ENCODE assay signal across 8 cellular contexts in genomic region chr14:102235275-102235897, GRCh38.
DNase-seq lines count a peak whose midpoint lies in the region; ATAC-seq, FAIRE-seq and TF ChIP-seq lines count a peak whose summit lies in the region.

No MANE protein-coding gene starts in this region.

- peak overlapping the region; percentile 76 for H3K4me2 ChIP-seq in astrocyte (ENCODE audit: low read length)

- no peak overlapping the region for H3K27ac Mint-ChIP-seq in astrocyte (ENCODE audit: unreplicated experiment)

- H3K36me3 Mint-ChIP-seq in astrocyte (ENCODE audit: low read depth, unreplicated experiment), result peaks cover 7% of the 10 kb centered on the region

- peak; percentile 76 for FAIRE-seq in astrocyte (lab: Jason Lieb, UNC)

- peaks cover 2% of the 10 kb centered on the region for H3K9me3 Mint-ChIP-seq in astrocyte (ENCODE audit: unreplicated experiment)

- 42 to 48% methylated on average over 19 of the region's 19 CpGs for WGBS in sigmoid colon, 2 donors

- H3K79me2 ChIP-seq in astrocyte (ENCODE audit: insufficient read depth, low read length), result peaks cover 67% of the 10 kb centered on the region

- no peak overlapping the region for H3K4me3 Mint-ChIP-seq in astrocyte (ENCODE audit: unreplicated experiment)

- H3K9me3 ChIP-seq in astrocyte (ENCODE audit: insufficient read depth, low read depth, low read length), result no peaks in the 10 kb centered on the region
- H3K9me3 ChIP-seq in sigmoid colon, result no peaks in the 10 kb centered on the region

- H3K4me1 ChIP-seq in astrocyte (ENCODE audit: insufficient read depth, low read length) (peaks cover 23% of the 10 kb centered on the region), sigmoid colon (peaks cover 0 to 9% (median 0%) of the 10 kb centered on the region in 4 donors)

- H3K9ac ChIP-seq in astrocyte (ENCODE audit: low read length), result peak overlapping the region; percentile 61

- TF ChIP-seq CTCF in astrocyte (IDR thresholded peaks at IDR 0.05; ENCODE audit: insufficient read depth, low read depth, low read length), result peak; percentile 77
- TF ChIP-seq CTCF in sigmoid colon (IDR thresholded peaks at IDR 0.05), result peak; percentile 61 to 81 (median 78)

- H3K27me3 Mint-ChIP-seq in astrocyte (ENCODE audit: low read depth, unreplicated experiment), result peaks cover 7% of the 10 kb centered on the region

- ATAC-seq in GM21381 (IDR thresholded peaks at IDR 0.05; ENCODE audit: unreplicated experiment) (peak; percentile 70), HG03025 (IDR thresholded peaks at IDR 0.05; ENCODE audit: low FRiP score, unreplicated experiment) (no peak)

- no peaks in the 10 kb centered on the region for H4K20me1 ChIP-seq in astrocyte (ENCODE audit: insufficient read depth, low read length)

- intact Hi-C loops in sigmoid colon (cut with DNase I), result loop anchor here (1.0 kb wide), 1 partner anchor 79 kb away; no protein-coding TSS in a partner anchor

- no peak for TF ChIP-seq POLR2A in sigmoid colon (IDR thresholded peaks at IDR 0.05)

- H3K27ac ChIP-seq in astrocyte (ENCODE audit: low read depth, low read length) (peak overlapping the region; percentile 47), sigmoid colon (peak overlapping the region in 1 of 4 donors; percentile 39)

- H3K4me1 Mint-ChIP-seq in astrocyte (ENCODE audit: low read depth, unreplicated experiment), result no peaks in the 10 kb centered on the region

- DNase-seq in Ammon's horn (ENCODE audit: low spot score) (peak; percentile 78), NCI-H1105 (lab: John Stamatoyannopoulos, UW) (peak; percentile 59), T-helper 2 cell (peak; percentile 39 to 75 (median 59)), astrocyte (ENCODE audit: low read depth) (peak; percentile 77), hepatic stellate cell (ENCODE audit: low spot score) (peak; percentile 95), sigmoid colon (peak; percentile 94)

- H3K27me3 ChIP-seq in astrocyte (ENCODE audit: insufficient read depth, low read length), result no peaks in the 10 kb centered on the region
- H3K27me3 ChIP-seq in sigmoid colon, result no peaks in the 10 kb centered on the region

- H3K4me3 ChIP-seq in astrocyte (ENCODE audit: insufficient read depth, low read depth, low read length) (no peak overlapping the region), sigmoid colon (peak overlapping the region in 2 of 4 donors; percentile 16 to 18)

- H3K36me3 ChIP-seq in astrocyte (ENCODE audit: insufficient read depth, low read length) (peaks cover 19% of the 10 kb centered on the region), sigmoid colon (peaks cover 0 to 23% (median 0%) of the 10 kb centered on the region in 4 donors)

- peak overlapping the region; percentile 44 for H2AFZ ChIP-seq in astrocyte (ENCODE audit: low read depth, low read length)

- TF ChIP-seq EP300 in sigmoid colon (IDR thresholded peaks at IDR 0.05), result no peak
